ENCODE assay signal across 8 cellular contexts in the genomic region with DNA sequence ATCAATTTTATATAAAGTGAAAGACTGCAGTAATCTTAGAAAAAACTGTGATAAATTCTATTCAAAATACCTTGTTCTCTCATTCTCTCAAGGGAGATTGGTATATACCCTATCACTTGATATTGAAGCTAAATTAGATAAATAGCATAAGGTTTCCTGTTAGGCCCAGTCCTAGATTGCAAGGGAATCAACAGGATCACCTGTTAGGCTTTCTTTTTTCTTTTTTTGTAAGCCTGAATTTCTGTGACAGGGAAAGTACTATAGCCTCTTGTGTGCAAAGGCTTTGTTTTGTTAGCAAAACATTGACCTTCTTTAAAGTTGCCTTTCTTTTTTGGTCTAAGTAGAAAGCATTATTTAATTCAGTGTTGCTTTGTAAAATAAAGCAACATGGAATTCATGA.
"Had no signal": no experiment of that assay in that cellular context is flagged by ENCODE, and none has a peak within 500 bp of the region (broad histone marks: within the 10 kb centered on the region; RNA-seq: fewer than 3 reads in every experiment).

No MANE protein-coding gene starts in this region.

- H3K27me3 ChIP-seq: adrenal gland had no signal

- H3K36me3 ChIP-seq: adrenal gland had no signal

- H3K4me3 Mint-ChIP-seq: stimulated activated effector memory CD8-positive, alpha-beta T cell treated with anti-CD3 and anti-CD28 coated beads, Interleukin-12 subunit alpha, Interleukin-12 subunit beta, amount 100 ng/mL, for 72 hours had no signal

- H3K9me3 Mint-ChIP-seq: stimulated activated effector memory CD8-positive, alpha-beta T cell treated with anti-CD3 and anti-CD28 coated beads, Interleukin-12 subunit alpha, Interleukin-12 subunit beta, amount 100 ng/mL, for 72 hours had no signal

- H3K27ac Mint-ChIP-seq: stimulated activated effector memory CD8-positive, alpha-beta T cell treated with anti-CD3 and anti-CD28 coated beads, Interleukin-12 subunit alpha, Interleukin-12 subunit beta, amount 100 ng/mL, for 72 hours had no signal

- H3K36me3 Mint-ChIP-seq: naive B cell had no signal

- H3K4me3 ChIP-seq: adrenal gland had no signal

- H3K27ac ChIP-seq: adrenal gland had no signal

- DNase-seq: activated CD4-positive, alpha-beta T cell treated with anti-CD3 and anti-CD28 coated beads for 48 hours; activated naive CD4-positive, alpha-beta T cell; adrenal gland; mammary epithelial cell; nucleus accumbens had no signal

- H3K9me3 ChIP-seq: adrenal gland had no signal

- ATAC-seq: left lobe of liver; stimulated activated effector memory CD8-positive, alpha-beta T cell treated with anti-CD3 and anti-CD28 coated beads, Interleukin-12 subunit alpha, Interleukin-12 subunit beta, amount 100 ng/mL, for 72 hours had no signal

- H3K27me3 Mint-ChIP-seq: naive B cell had no signal
